8 cellular contexts compared by ENCODE assay signal in the genomic region with DNA sequence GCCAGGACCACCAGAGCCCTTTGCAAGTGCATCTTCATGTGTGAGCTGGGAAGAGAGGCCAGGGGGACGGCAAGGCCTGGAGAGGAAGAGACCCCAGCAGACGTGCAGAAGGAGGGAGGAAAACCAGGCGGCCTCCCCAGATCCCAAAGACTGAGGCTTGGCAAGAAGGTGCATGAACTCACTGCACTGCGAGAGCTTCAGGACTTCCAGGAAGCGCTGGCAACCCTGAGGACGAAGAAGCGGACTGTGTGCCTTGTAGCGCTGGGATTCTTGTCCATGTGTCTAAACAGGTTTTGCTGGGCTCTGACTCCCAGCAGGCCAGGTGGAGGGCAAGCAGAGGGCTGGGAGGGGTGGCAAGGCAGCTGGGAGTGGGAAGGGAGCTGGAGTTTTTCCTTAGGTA. TPM values are rescaled to one million over a fixed set of nuclear protein-coding genes. Genes with fewer than 3 reads are reported as not detected.
DNase-seq lines count a peak whose midpoint lies in the region; ATAC-seq and TF ChIP-seq lines count a peak whose summit lies in the region.

No MANE protein-coding gene starts in this region.

- no peak for DNase-seq in HFFc6
- no peak for DNase-seq in T-helper 17 cell
- no peak for DNase-seq in iPS-NIHi7 (ENCODE audit: extremely low spot score)
- DNase-seq in stimulated activated CD4-positive, alpha-beta T cell treated with anti-CD3 and anti-CD28 coated beads, Interleukin-1b, Interleukin-23, amount 100 ng/mL, for 48 hours = no peak

- H3K9me3 ChIP-seq in T-helper 17 cell (ENCODE audit: control insufficient read depth, low read length, poor library complexity, severe bottlenecking) (no peaks in the 10 kb centered on the region), gastroesophageal sphincter (no peaks in the 10 kb centered on the region), skeletal muscle satellite cell (replicated peaks; ENCODE audit: low read length) (no peaks in the 10 kb centered on the region)

- H3K4me1 ChIP-seq in gastroesophageal sphincter (peaks cover 0 to 74% (median 19%) of the 10 kb centered on the region in 3 donors), skeletal muscle satellite cell (ENCODE audit: control insufficient read depth, insufficient read depth, low read length) (peaks cover 29% of the 10 kb centered on the region)

- H3K9ac ChIP-seq in skeletal muscle satellite cell (ENCODE audit: low read depth, low read length) = peak overlapping the region; percentile 86

- no peaks in the 10 kb centered on the region for H3K27me3 ChIP-seq in gastroesophageal sphincter
- H3K27me3 ChIP-seq in skeletal muscle satellite cell (ENCODE audit: control insufficient read depth, insufficient read depth, low read length) = peaks cover 4% of the 10 kb centered on the region

- no peaks in the 10 kb centered on the region for H3K36me3 Mint-ChIP-seq in HFFc6 (ENCODE audit: low read depth)
- no peaks in the 10 kb centered on the region for H3K36me3 Mint-ChIP-seq in T-helper 17 cell (ENCODE audit: low read depth)

- H3K27me3 Mint-ChIP-seq in HFFc6 (ENCODE audit: insufficient read depth) (no peaks in the 10 kb centered on the region; the same call in 1 of the 2 replicates), T-helper 17 cell (no peaks in the 10 kb centered on the region)

- no peaks in the 10 kb centered on the region for H3K9me3 Mint-ChIP-seq in HFFc6

- 12 to 19% methylated on average over 3 of the region's 8 CpGs for WGBS in gastroesophageal sphincter (ENCODE audit: low coverage in 1 of 2), 2 donors

- ATAC-seq in T-helper 17 cell (no peak), gastroesophageal sphincter (no peak), GM21576 (IDR thresholded peaks at IDR 0.05; ENCODE audit: unreplicated experiment) (no peak), GM18858 (IDR thresholded peaks at IDR 0.05; ENCODE audit: unreplicated experiment) (no peak)

- TF ChIP-seq CTCF in HFFc6 (IDR thresholded peaks at IDR 0.05) (no peak), gastroesophageal sphincter (IDR thresholded peaks at IDR 0.05) (no peak)

- H3K4me3 ChIP-seq in gastroesophageal sphincter (peak overlapping the region; percentile 74 to 76), skeletal muscle satellite cell (ENCODE audit: low read length) (peak overlapping the region; percentile 83)

- H3K4me2 ChIP-seq in skeletal muscle satellite cell (ENCODE audit: low read length) = peak overlapping the region; percentile 89

- TF ChIP-seq EP300 in gastroesophageal sphincter (IDR thresholded peaks at IDR 0.05) = no peak

- peak overlapping the region; percentile 93 to 98 (median 96) for H3K27ac ChIP-seq in gastroesophageal sphincter

- no peak for TF ChIP-seq POLR2A in gastroesophageal sphincter (IDR thresholded peaks at IDR 0.05)

- no peaks in the 10 kb centered on the region for H3K36me3 ChIP-seq in gastroesophageal sphincter
- no peaks in the 10 kb centered on the region for H3K36me3 ChIP-seq in skeletal muscle satellite cell (ENCODE audit: insufficient read depth, low read length)

- H3K4me3 Mint-ChIP-seq in HFFc6 (peak overlapping the region; percentile 87), T-helper 17 cell (peak overlapping the region; percentile 98)

- H3K4me1 Mint-ChIP-seq in HFFc6 (ENCODE audit: low read depth) (peaks cover 64% of the 10 kb centered on the region), T-helper 17 cell (peaks cover 36% of the 10 kb centered on the region)

- H3K27ac Mint-ChIP-seq in HFFc6 (peak overlapping the region; percentile 64), T-helper 17 cell (peak overlapping the region; percentile 93)

RNA-seq across cellular contexts. Expression of a gene that starts 0.9 kb away (rescaled TPM):
- total RNA-seq in HFFc6 (2021; fragmentation: NEBNext Ultra II Directional; extraction: Animal tissue kit (Norgen Biotek cat#: 25700)) = 1 to 10 TPM; 4.4 to 9.3 (median 5.0) TPM
- total RNA-seq in T-helper 17 cell (1 to 10 TPM; 5.8 to 6.5 TPM), gastroesophageal sphincter (10 to 100 TPM; 24.1 to 38.3 (median 27.6) TPM)
- total RNA-seq in skeletal muscle satellite cell (2012; rRNA removed) = 5.1 and 8.3 TPM in 2 replicates

RNA-seq across cellular contexts. Expression of a gene that starts 4.7 kb away (rescaled TPM):
- 10 to 100 TPM; 27.1 to 33.4 (median 29.3) TPM for total RNA-seq in HFFc6 (2021; fragmentation: NEBNext Ultra II Directional; extraction: Animal tissue kit (Norgen Biotek cat#: 25700))
- total RNA-seq in T-helper 17 cell = 10 to 100 TPM; 10.5 to 12.8 TPM
- 10 to 100 TPM; 39.7 to 51.6 (median 43.6) TPM for total RNA-seq in gastroesophageal sphincter
- 26.6 and 36.0 TPM in 2 replicates for total RNA-seq in skeletal muscle satellite cell (2012; rRNA removed)
